1 cellular context compared by ENCODE assay signal in the genomic region with DNA sequence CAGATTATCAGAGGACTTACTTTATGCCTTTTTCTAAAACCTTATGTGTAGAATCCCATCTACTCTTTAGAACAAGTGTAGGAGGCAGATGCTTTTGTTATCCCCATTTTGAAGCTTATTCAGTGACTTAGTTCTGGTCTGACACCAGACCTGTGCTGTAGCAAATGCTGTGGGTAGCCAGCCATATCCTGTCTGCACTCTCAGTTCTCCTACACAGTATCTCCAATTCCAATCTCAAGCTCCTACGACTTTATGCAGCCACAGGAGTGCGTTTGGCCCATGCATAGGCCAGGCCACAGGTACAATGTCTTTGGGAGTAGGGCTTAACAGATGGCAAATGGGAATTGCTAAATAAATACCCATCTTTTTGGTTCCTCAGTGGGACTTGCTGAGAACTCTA.
TF ChIP-seq lines count a peak whose summit lies in the region.

No MANE protein-coding gene starts in this region.

TF ChIP-seq in WTC11, 78 proteins besides CTCF, POLR2A, EP300 and RAD21 (continued from another document):
- TF ChIP-seq, protein P1, sequence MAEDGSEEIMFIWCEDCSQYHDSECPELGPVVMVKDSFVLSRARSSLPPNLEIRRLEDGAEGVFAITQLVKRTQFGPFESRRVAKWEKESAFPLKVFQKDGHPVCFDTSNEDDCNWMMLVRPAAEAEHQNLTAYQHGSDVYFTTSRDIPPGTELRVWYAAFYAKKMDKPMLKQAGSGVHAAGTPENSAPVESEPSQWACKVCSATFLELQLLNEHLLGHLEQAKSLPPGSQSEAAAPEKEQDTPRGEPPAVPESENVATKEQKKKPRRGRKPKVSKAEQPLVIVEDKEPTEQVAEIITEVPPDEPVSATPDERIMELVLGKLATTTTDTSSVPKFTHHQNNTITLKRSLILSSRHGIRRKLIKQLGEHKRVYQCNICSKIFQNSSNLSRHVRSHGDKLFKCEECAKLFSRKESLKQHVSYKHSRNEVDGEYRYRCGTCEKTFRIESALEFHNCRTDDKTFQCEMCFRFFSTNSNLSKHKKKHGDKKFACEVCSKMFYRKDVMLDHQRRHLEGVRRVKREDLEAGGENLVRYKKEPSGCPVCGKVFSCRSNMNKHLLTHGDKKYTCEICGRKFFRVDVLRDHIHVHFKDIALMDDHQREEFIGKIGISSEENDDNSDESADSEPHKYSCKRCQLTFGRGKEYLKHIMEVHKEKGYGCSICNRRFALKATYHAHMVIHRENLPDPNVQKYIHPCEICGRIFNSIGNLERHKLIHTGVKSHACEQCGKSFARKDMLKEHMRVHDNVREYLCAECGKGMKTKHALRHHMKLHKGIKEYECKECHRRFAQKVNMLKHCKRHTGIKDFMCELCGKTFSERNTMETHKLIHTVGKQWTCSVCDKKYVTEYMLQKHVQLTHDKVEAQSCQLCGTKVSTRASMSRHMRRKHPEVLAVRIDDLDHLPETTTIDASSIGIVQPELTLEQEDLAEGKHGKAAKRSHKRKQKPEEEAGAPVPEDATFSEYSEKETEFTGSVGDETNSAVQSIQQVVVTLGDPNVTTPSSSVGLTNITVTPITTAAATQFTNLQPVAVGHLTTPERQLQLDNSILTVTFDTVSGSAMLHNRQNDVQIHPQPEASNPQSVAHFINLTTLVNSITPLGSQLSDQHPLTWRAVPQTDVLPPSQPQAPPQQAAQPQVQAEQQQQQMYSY (CRISPR knock-in tag; IDR thresholded peaks at IDR 0.05), result no peak
